In the genomic region with DNA sequence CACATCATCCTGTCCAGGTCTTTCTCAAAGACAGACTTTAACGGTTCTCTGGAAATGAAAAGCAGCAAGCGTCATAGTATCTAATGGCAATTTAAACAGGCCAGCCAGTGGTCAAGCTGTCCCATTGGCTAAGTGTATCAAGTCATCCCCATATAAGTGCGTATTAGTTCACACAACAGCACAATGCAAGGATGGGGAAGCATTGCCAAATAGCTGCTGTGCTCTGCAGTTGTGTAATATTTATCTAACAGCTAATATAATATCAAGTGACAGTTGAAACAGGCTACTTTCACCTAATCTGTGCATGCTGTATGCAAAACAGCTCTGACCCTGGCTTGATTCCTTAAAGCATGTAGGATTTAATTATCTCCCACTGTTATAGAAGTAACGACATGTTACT, we compare ENCODE assay signal across 23 cellular contexts.
DNase-seq lines count a peak whose midpoint lies in the region; ATAC-seq and TF ChIP-seq lines count a peak whose summit lies in the region.
"Had no signal": no experiment of that assay in that cellular context is flagged by ENCODE, and none has a peak within 500 bp of the region (broad histone marks: within the 10 kb centered on the region; RNA-seq: fewer than 3 reads in every experiment).

No MANE protein-coding gene starts in this region.

- H3K4me3 Mint-ChIP-seq in nephron progenitor cell: no peak overlapping the region
- no peak overlapping the region for H3K4me3 Mint-ChIP-seq in activated naive CD8-positive, alpha-beta T cell treated with anti-CD3 and anti-CD28 coated beads, Interleukin-2, amount 50 U/mL, for 24 hours
- H3K4me3 Mint-ChIP-seq: activated CD4-positive, alpha-beta T cell treated with anti-CD3 and anti-CD28 coated beads, Interleukin-2, amount 10 ng/mL, durations not matched to agents 7 days and 5 days; B cell; stimulated activated naive CD8-positive, alpha-beta T cell treated with anti-CD3 and anti-CD28 coated beads, Interleukin-15, amount 100 ng/mL, for 72 hours; T-helper 1 cell treated with Interleukin-12 subunit alpha and Interleukin-12 subunit beta and Interleukin-4 antibody, amounts not matched to agents 30 μg/mL and 1 μg/mL, for 36 hours had no signal

- H3K27ac Mint-ChIP-seq in nephron progenitor cell: peak overlapping the region; percentile 67
- no peak overlapping the region for H3K27ac Mint-ChIP-seq in activated naive CD8-positive, alpha-beta T cell treated with anti-CD3 and anti-CD28 coated beads, Interleukin-2, amount 50 U/mL, for 24 hours
- H3K27ac Mint-ChIP-seq: activated CD4-positive, alpha-beta T cell treated with anti-CD3 and anti-CD28 coated beads, Interleukin-2, amount 10 ng/mL, durations not matched to agents 7 days and 5 days; B cell; stimulated activated naive CD8-positive, alpha-beta T cell treated with anti-CD3 and anti-CD28 coated beads, Interleukin-15, amount 100 ng/mL, for 72 hours; T-helper 1 cell treated with Interleukin-12 subunit alpha and Interleukin-12 subunit beta and Interleukin-4 antibody, amounts not matched to agents 30 μg/mL and 1 μg/mL, for 36 hours had no signal

- H3K4me1 Mint-ChIP-seq in nephron progenitor cell: no peaks in the 10 kb centered on the region
- no peaks in the 10 kb centered on the region for H3K4me1 Mint-ChIP-seq in activated naive CD8-positive, alpha-beta T cell treated with anti-CD3 and anti-CD28 coated beads, Interleukin-2, amount 50 U/mL, for 24 hours
- H3K4me1 Mint-ChIP-seq: activated CD4-positive, alpha-beta T cell treated with anti-CD3 and anti-CD28 coated beads, Interleukin-2, amount 10 ng/mL, durations not matched to agents 7 days and 5 days; B cell; stimulated activated naive CD8-positive, alpha-beta T cell treated with anti-CD3 and anti-CD28 coated beads, Interleukin-15, amount 100 ng/mL, for 72 hours had no signal

- no peak for ATAC-seq in HG03521 (IDR thresholded peaks at IDR 0.05; ENCODE audit: unreplicated experiment)
- ATAC-seq in activated naive CD8-positive, alpha-beta T cell treated with anti-CD3 and anti-CD28 coated beads, Interleukin-2, amount 50 U/mL, for 24 hours: no peak
- ATAC-seq: gastrocnemius medialis; stimulated activated naive CD8-positive, alpha-beta T cell treated with anti-CD3 and anti-CD28 coated beads, Interleukin-15, amount 100 ng/mL, for 72 hours had no signal

- DNase-seq in LNCaP clone FGC (ENCODE audit: low read depth): peak; percentile 10
- DNase-seq in NOMO-1 (lab: John Stamatoyannopoulos, UW; ENCODE audit: unreplicated experiment in 2 of 2): peak; percentile 31 to 51
- peak; percentile 11 for DNase-seq in fibroblast of the aortic adventitia (ENCODE audit: low read depth)
- DNase-seq in nephron progenitor cell: no peak
- DNase-seq in activated naive CD8-positive, alpha-beta T cell treated with anti-CD3 and anti-CD28 coated beads, Interleukin-2, amount 50 U/mL, for 24 hours: no peak
- no peak for DNase-seq in OCI-M2 (lab: John Stamatoyannopoulos, UW; ENCODE audit: unreplicated experiment)
- DNase-seq: activated CD4-positive, alpha-beta T cell treated with anti-CD3 and anti-CD28 coated beads, Interleukin-2, amount 10 ng/mL, durations not matched to agents 7 days and 5 days; COR-L47; EL; gastrocnemius medialis; Karpas-422; midbrain; NCI-H1417; NCI-H748 treated with DMSO at 0.1 percent for 48 hours; stimulated activated CD4-positive, alpha-beta T cell treated with anti-CD3 and anti-CD28 coated beads, Interleukin-4, amount 100 ng/mL, for 1 hour; stimulated activated naive CD8-positive, alpha-beta T cell treated with anti-CD3 and anti-CD28 coated beads, Interleukin-15, amount 100 ng/mL, for 72 hours had no signal

- H3K9me3 Mint-ChIP-seq in nephron progenitor cell: no peaks in the 10 kb centered on the region
- no peaks in the 10 kb centered on the region for H3K9me3 Mint-ChIP-seq in activated naive CD8-positive, alpha-beta T cell treated with anti-CD3 and anti-CD28 coated beads, Interleukin-2, amount 50 U/mL, for 24 hours
- H3K9me3 Mint-ChIP-seq: activated CD4-positive, alpha-beta T cell treated with anti-CD3 and anti-CD28 coated beads, Interleukin-2, amount 10 ng/mL, durations not matched to agents 7 days and 5 days; T-helper 1 cell treated with Interleukin-12 subunit alpha and Interleukin-12 subunit beta and Interleukin-4 antibody, amounts not matched to agents 30 μg/mL and 1 μg/mL, for 36 hours had no signal

- TF ChIP-seq CTCF in LNCaP clone FGC (IDR thresholded peaks at IDR 0.05; ENCODE audit: control insufficient read depth, extremely low read depth, insufficient read depth) (no peak), fibroblast of the aortic adventitia (IDR thresholded peaks at IDR 0.05; ENCODE audit: insufficient read depth, low read length) (no peak), nephron progenitor cell (IDR thresholded peaks at IDR 0.05) (no peak)

- H3K36me3 Mint-ChIP-seq in nephron progenitor cell (ENCODE audit: low read depth): no peaks in the 10 kb centered on the region
- no peaks in the 10 kb centered on the region for H3K36me3 Mint-ChIP-seq in activated naive CD8-positive, alpha-beta T cell treated with anti-CD3 and anti-CD28 coated beads, Interleukin-2, amount 50 U/mL, for 24 hours (ENCODE audit: low read depth)

- H3K27me3 Mint-ChIP-seq in nephron progenitor cell (ENCODE audit: low read depth, poor library complexity): peaks cover 8% of the 10 kb centered on the region
- H3K27me3 Mint-ChIP-seq in activated naive CD8-positive, alpha-beta T cell treated with anti-CD3 and anti-CD28 coated beads, Interleukin-2, amount 50 U/mL, for 24 hours: no peaks in the 10 kb centered on the region
- H3K27me3 Mint-ChIP-seq: activated CD4-positive, alpha-beta T cell treated with anti-CD3 and anti-CD28 coated beads, Interleukin-2, amount 10 ng/mL, durations not matched to agents 7 days and 5 days; B cell had no signal

- H3K4me3 ChIP-seq in LNCaP clone FGC (ENCODE audit: low read depth, low read length) (no peak overlapping the region), fibroblast of the aortic adventitia (ENCODE audit: low read depth, low read length) (no peak overlapping the region)
- H3K4me3 ChIP-seq: breast epithelium, gastrocnemius medialis, SJSA1, skin epidermis, tibial nerve had no signal

Comparison
In these comparisons a context has a peak if more than half of its experiments do, and no peak if none do; other contexts are left out.
1. DNase-seq: peak in LNCaP clone FGC (single experiment), NOMO-1 (2 of 2) and fibroblast of the aortic adventitia (single experiment); none in nephron progenitor cell (single experiment), activated naive CD8-positive, alpha-beta T cell treated with anti-CD3 and anti-CD28 coated beads, Interleukin-2, amount 50 U/mL, for 24 hours (single experiment) and OCI-M2 (single experiment).